Comparison of ENCODE assay signal across 15 cellular contexts in genomic region chr6:15413558-15414257, GRCh38.
DNase-seq lines count a peak whose midpoint lies in the region; ATAC-seq and TF ChIP-seq lines count a peak whose summit lies in the region.
"Had no signal": no experiment of that assay in that cellular context is flagged by ENCODE, and none has a peak within 500 bp of the region (broad histone marks: within the 10 kb centered on the region; RNA-seq: fewer than 3 reads in every experiment).

No MANE protein-coding gene starts in this region.

- H3K4me3 ChIP-seq in endodermal cell (ENCODE audit: low read length), result peak overlapping the region; percentile 25
- H3K4me3 ChIP-seq: body of pancreas, neural progenitor cell had no signal

- WGBS in endodermal cell (ENCODE audit: insufficient coverage in 1 of 2, insufficient read length in 1 of 2), 2 experiments, result 85% methylated on average over 4 to 5 of the region's 6 CpGs

- H3K9me3 Mint-ChIP-seq in endodermal cell, result peaks cover 33% of the 10 kb centered on the region
- peaks cover 26% of the 10 kb centered on the region for H3K9me3 Mint-ChIP-seq in nephron

- peaks cover 14% of the 10 kb centered on the region for H3K4me1 ChIP-seq in endodermal cell (ENCODE audit: control insufficient read depth, insufficient read depth, low read length)

- DNase-seq in EH (ENCODE audit: low read depth) (peak; percentile 78), NCI-H82 treated with DMSO at 0.1 percent for 48 hours (lab: John Stamatoyannopoulos, UW; ENCODE audit: unreplicated experiment) (peak; percentile 40), endodermal cell (no peak), NCI-H1105 (lab: John Stamatoyannopoulos, UW) (no peak), DMS53 (lab: John Stamatoyannopoulos, UW) (no peak)
- DNase-seq: body of pancreas; CD8-positive, alpha-beta T cell; kidney glomerular epithelial cell; RPMI8226; T1000 had no signal

- no peaks in the 10 kb centered on the region for H3K27me3 ChIP-seq in endodermal cell (ENCODE audit: control insufficient read depth, insufficient read depth, low read length, poor library complexity, severe bottlenecking)
- H3K27me3 ChIP-seq: body of pancreas, neural progenitor cell had no signal

- no peak overlapping the region for H3K9ac ChIP-seq in endodermal cell (ENCODE audit: extremely low read depth, low read length, poor library complexity, severe bottlenecking)
- H3K9ac ChIP-seq: neural progenitor cell had no signal

- H3K4me1 Mint-ChIP-seq in endodermal cell (peaks cover 55% of the 10 kb centered on the region), nephron (peaks cover 64% of the 10 kb centered on the region)

- no peak overlapping the region for H3K27ac Mint-ChIP-seq in endodermal cell
- peak overlapping the region; percentile 84 to 87 (median 87) for H3K27ac Mint-ChIP-seq in nephron
- H3K27ac Mint-ChIP-seq: neural progenitor cell had no signal

- H3K27me3 Mint-ChIP-seq in endodermal cell (ENCODE audit: insufficient read depth) (no peaks in the 10 kb centered on the region), nephron (ENCODE audit: low read depth) (no peaks in the 10 kb centered on the region)

- no peak for ATAC-seq in GM19455 (IDR thresholded peaks at IDR 0.05; ENCODE audit: unreplicated experiment)
- no peak for ATAC-seq in HG02571 (IDR thresholded peaks at IDR 0.05; ENCODE audit: unreplicated experiment)
- ATAC-seq: body of pancreas; CD8-positive, alpha-beta T cell had no signal

- H3K36me3 Mint-ChIP-seq in endodermal cell (ENCODE audit: low read depth) (peaks cover 42% of the 10 kb centered on the region), nephron (ENCODE audit: low read depth) (peaks cover 63% of the 10 kb centered on the region)

- TF ChIP-seq CTCF in endodermal cell (conservative IDR thresholded peaks at IDR 0.05) (no peak), nephron (IDR thresholded peaks at IDR 0.05; ENCODE audit: unreplicated experiment in 3 of 3) (no peak)

- H3K36me3 ChIP-seq in endodermal cell (ENCODE audit: control insufficient read depth, insufficient read depth, low read length), result peaks cover 23% of the 10 kb centered on the region
- H3K36me3 ChIP-seq: neural progenitor cell had no signal

- H3K9me3 ChIP-seq in endodermal cell (ENCODE audit: control insufficient read depth, low read length), result peaks cover 20% of the 10 kb centered on the region
- H3K9me3 ChIP-seq: body of pancreas had no signal

- H3K27ac ChIP-seq in endodermal cell (ENCODE audit: low read depth, low read length), result no peak overlapping the region
- H3K27ac ChIP-seq: body of pancreas, HL-60, neural progenitor cell had no signal

- peak overlapping the region; percentile 1 for H3K4me3 Mint-ChIP-seq in endodermal cell
- H3K4me3 Mint-ChIP-seq in nephron, result peak overlapping the region in 2 of 3 experiments; percentile 22 to 37
- H3K4me3 Mint-ChIP-seq: CD8-positive, alpha-beta T cell; neural progenitor cell had no signal

Comparison
In these comparisons a context has a peak if more than half of its experiments do, and no peak if none do; other contexts are left out.
1. DNase-seq: peak in EH (single experiment) and NCI-H82 treated with DMSO at 0.1 percent for 48 hours (single experiment); none in endodermal cell (single experiment), NCI-H1105 (single experiment) and DMS53 (single experiment).